In the genomic region with DNA sequence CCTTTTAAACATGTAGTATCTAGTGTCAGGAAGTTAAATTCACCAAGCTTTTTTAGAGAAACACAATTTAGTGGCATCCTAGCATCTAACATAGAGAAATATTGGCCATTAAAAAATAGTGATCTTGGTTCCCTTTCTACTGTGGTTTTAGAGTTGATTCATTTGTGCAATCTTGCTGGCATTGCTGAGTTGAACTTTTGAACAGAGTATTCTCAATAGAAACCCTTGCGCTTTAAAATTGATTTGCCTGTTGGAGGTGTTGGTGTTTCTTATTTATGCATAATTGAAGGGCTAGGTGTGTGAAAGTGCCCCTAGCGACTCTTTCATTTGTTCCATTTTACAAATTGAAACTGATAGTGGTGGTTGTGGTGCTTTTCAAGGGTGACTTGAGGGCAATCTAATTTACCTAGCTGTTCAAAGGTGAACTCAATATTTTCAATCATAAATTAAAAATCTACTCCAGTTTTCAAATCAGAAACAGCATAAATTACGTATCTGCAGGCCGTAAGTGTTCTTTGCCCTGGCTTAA, we compare ENCODE assay signal across 20 cellular contexts.
DNase-seq lines count a peak whose midpoint lies in the region; ATAC-seq and TF ChIP-seq lines count a peak whose summit lies in the region.
"Had no signal": no experiment of that assay in that cellular context is flagged by ENCODE, and none has a peak within 500 bp of the region (broad histone marks: within the 10 kb centered on the region; RNA-seq: fewer than 3 reads in every experiment).

No MANE protein-coding gene starts in this region.

- no peak overlapping the region for H3K4me3 Mint-ChIP-seq in nephron
- no peak overlapping the region for H3K4me3 Mint-ChIP-seq in activated naive CD4-positive, alpha-beta T cell treated with anti-CD3 and anti-CD28 coated beads for 36 hours
- H3K4me3 Mint-ChIP-seq: activated T-cell treated with anti-CD3 and anti-CD28 coated beads, Interleukin-2, amount 50 U/mL, for 72 hours; brain; dendritic cell treated with granulocyte-macrophage colony-stimulating factor and Interleukin-4, amounts not matched to agents 40 ng/mL and 50 ng/mL, for 4 days; immature natural killer cell; stimulated activated naive CD8-positive, alpha-beta T cell treated with anti-CD3 and anti-CD28 coated beads, Interleukin-15, Interleukin-2, amounts not matched to agents 100 ng/mL and 50 ng/mL, for 24 hours had no signal

- H3K4me1 Mint-ChIP-seq in nephron = peaks cover 13% of the 10 kb centered on the region
- H3K4me1 Mint-ChIP-seq in activated naive CD4-positive, alpha-beta T cell treated with anti-CD3 and anti-CD28 coated beads for 36 hours (ENCODE audit: low read depth) = no peaks in the 10 kb centered on the region

- peak; percentile 64 for ATAC-seq in GM21390 (IDR thresholded peaks at IDR 0.05; ENCODE audit: unreplicated experiment)
- peak; percentile 49 for ATAC-seq in HG03442 (IDR thresholded peaks at IDR 0.05; ENCODE audit: unreplicated experiment)
- ATAC-seq: activated T-cell treated with anti-CD3 and anti-CD28 coated beads, Interleukin-2, amount 50 U/mL, for 72 hours; left colon had no signal

- no peaks in the 10 kb centered on the region for H3K36me3 Mint-ChIP-seq in nephron (ENCODE audit: low read depth)
- no peaks in the 10 kb centered on the region for H3K36me3 Mint-ChIP-seq in activated naive CD4-positive, alpha-beta T cell treated with anti-CD3 and anti-CD28 coated beads for 36 hours (ENCODE audit: low read depth)
- H3K36me3 Mint-ChIP-seq: brain, immature natural killer cell had no signal

- peak overlapping the region; percentile 82 to 90 (median 88) for H3K27ac Mint-ChIP-seq in nephron
- H3K27ac Mint-ChIP-seq in activated naive CD4-positive, alpha-beta T cell treated with anti-CD3 and anti-CD28 coated beads for 36 hours = no peak overlapping the region
- H3K27ac Mint-ChIP-seq: activated T-cell treated with anti-CD3 and anti-CD28 coated beads, Interleukin-2, amount 50 U/mL, for 72 hours; dendritic cell treated with granulocyte-macrophage colony-stimulating factor and Interleukin-4, amounts not matched to agents 40 ng/mL and 50 ng/mL, for 4 days; immature natural killer cell; stimulated activated naive CD8-positive, alpha-beta T cell treated with anti-CD3 and anti-CD28 coated beads, Interleukin-15, Interleukin-2, amounts not matched to agents 100 ng/mL and 50 ng/mL, for 24 hours had no signal

- DNase-seq in NOMO-1 treated with DMSO at 0.1 percent for 48 hours (lab: John Stamatoyannopoulos, UW; ENCODE audit: unreplicated experiment) (peak; percentile 0), NOMO-1 treated with dmso at 0.1 percent for 144 hours (lab: John Stamatoyannopoulos, UW; ENCODE audit: unreplicated experiment) (no peak), activated gamma-delta T cell (lab: John Stamatoyannopoulos, UW) (no peak)
- DNase-seq in activated naive CD4-positive, alpha-beta T cell treated with anti-CD3 and anti-CD28 coated beads for 36 hours = no peak
- no peak for DNase-seq in activated CD4-positive, alpha-beta T cell treated with anti-CD3 and anti-CD28 coated beads, Interleukin-2, amount 50 U/mL, for 4 hours
- DNase-seq: activated CD4-positive, alpha-beta T cell treated with anti-CD3 and anti-CD28 coated beads, Interleukin-2, amount 50 U/mL, for 48 hours; activated naive CD4-positive, alpha-beta T cell; activated T-cell treated with anti-CD3 and anti-CD28 coated beads, Interleukin-2, amount 50 U/mL, for 72 hours; Caco-2; immature natural killer cell; left colon; Peyer's patch; posterior cingulate gyrus; stimulated activated CD4-positive, alpha-beta T cell treated with anti-CD3 and anti-CD28 coated beads, Interleukin-1b, Interleukin-23, amount 100 ng/mL, for 48 hours had no signal

- intact Hi-C loops in activated naive CD4-positive, alpha-beta T cell treated with anti-CD3 and anti-CD28 coated beads for 36 hours (cut with micrococcal nuclease) = loop anchor here (5.0 to 10.0 kb wide), 2 partner anchors 1000 to 1082 kb away; no protein-coding TSS in a partner anchor

- CTCF ChIA-PET in activated naive CD4-positive, alpha-beta T cell treated with anti-CD3 and anti-CD28 coated beads for 36 hours (lab: Charles Lee) = interaction anchor here (0.8 kb wide), 1 partner anchor 30 kb away, joined by 3 read pairs; no protein-coding TSS in a partner anchor

- no peaks in the 10 kb centered on the region for H3K9me3 Mint-ChIP-seq in nephron
- peaks cover 3% of the 10 kb centered on the region for H3K9me3 Mint-ChIP-seq in activated naive CD4-positive, alpha-beta T cell treated with anti-CD3 and anti-CD28 coated beads for 36 hours
- H3K9me3 Mint-ChIP-seq: activated T-cell treated with anti-CD3 and anti-CD28 coated beads, Interleukin-2, amount 50 U/mL, for 72 hours; brain; dendritic cell treated with granulocyte-macrophage colony-stimulating factor and Interleukin-4, amounts not matched to agents 40 ng/mL and 50 ng/mL, for 4 days; stimulated activated naive CD8-positive, alpha-beta T cell treated with anti-CD3 and anti-CD28 coated beads, Interleukin-15, Interleukin-2, amounts not matched to agents 100 ng/mL and 50 ng/mL, for 24 hours had no signal

- peaks cover 6% of the 10 kb centered on the region for H3K27me3 Mint-ChIP-seq in nephron (ENCODE audit: low read depth)
- no peaks in the 10 kb centered on the region for H3K27me3 Mint-ChIP-seq in activated naive CD4-positive, alpha-beta T cell treated with anti-CD3 and anti-CD28 coated beads for 36 hours (ENCODE audit: low read depth)
- H3K27me3 Mint-ChIP-seq: brain; dendritic cell treated with granulocyte-macrophage colony-stimulating factor and Interleukin-4, amounts not matched to agents 40 ng/mL and 50 ng/mL, for 4 days; stimulated activated naive CD8-positive, alpha-beta T cell treated with anti-CD3 and anti-CD28 coated beads, Interleukin-15, Interleukin-2, amounts not matched to agents 100 ng/mL and 50 ng/mL, for 24 hours had no signal

- TF ChIP-seq CTCF in nephron (IDR thresholded peaks at IDR 0.05; ENCODE audit: unreplicated experiment in 3 of 3) = no peak
